1 cellular context compared by ENCODE assay signal in the genomic region with DNA sequence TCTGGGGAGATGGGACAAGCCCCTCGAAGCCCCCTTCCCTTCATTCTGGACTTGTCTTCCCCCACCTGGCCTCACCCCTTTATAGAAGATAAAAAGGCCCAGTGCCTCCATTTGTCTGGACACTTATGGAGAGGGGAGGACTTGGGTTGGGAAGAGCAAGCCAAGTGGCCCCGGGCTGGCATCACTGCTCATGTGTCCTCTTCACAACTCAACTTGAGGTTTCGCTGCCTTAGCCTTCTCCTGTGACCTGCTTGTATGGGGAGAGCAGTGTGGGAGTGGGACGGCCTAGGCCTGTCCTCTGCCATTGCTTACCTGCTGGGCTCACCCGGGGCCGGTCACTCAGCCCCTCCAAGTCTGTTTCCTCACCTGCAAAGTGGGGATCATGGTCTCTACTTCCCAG.
TF ChIP-seq lines count a peak whose summit lies in the region.

No MANE protein-coding gene starts in this region.

TF ChIP-seq in GM12878, 131 proteins besides CTCF, POLR2A, EP300 and RAD21:
- no peak for TF ChIP-seq HDAC2 (IDR thresholded peaks at IDR 0.05)
- no peak for TF ChIP-seq ZSCAN29 (IDR thresholded peaks at IDR 0.05)
- TF ChIP-seq NFXL1 (IDR thresholded peaks at IDR 0.05; ENCODE audit: borderline replicate concordance), result no peak
- no peak for TF ChIP-seq ZZZ3 (IDR thresholded peaks at IDR 0.05; ENCODE audit: control insufficient read depth, insufficient read length, low read depth)
- TF ChIP-seq, protein P1, sequence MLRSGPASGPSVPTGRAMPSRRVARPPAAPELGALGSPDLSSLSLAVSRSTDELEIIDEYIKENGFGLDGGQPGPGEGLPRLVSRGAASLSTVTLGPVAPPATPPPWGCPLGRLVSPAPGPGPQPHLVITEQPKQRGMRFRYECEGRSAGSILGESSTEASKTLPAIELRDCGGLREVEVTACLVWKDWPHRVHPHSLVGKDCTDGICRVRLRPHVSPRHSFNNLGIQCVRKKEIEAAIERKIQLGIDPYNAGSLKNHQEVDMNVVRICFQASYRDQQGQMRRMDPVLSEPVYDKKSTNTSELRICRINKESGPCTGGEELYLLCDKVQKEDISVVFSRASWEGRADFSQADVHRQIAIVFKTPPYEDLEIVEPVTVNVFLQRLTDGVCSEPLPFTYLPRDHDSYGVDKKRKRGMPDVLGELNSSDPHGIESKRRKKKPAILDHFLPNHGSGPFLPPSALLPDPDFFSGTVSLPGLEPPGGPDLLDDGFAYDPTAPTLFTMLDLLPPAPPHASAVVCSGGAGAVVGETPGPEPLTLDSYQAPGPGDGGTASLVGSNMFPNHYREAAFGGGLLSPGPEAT (IDR thresholded peaks at IDR 0.05; ENCODE audit: low read depth), result no peak
- TF ChIP-seq FOXM1 (IDR thresholded peaks at IDR 0.05; ENCODE audit: low read depth, low read length), result no peak
- TF ChIP-seq, protein P2, sequence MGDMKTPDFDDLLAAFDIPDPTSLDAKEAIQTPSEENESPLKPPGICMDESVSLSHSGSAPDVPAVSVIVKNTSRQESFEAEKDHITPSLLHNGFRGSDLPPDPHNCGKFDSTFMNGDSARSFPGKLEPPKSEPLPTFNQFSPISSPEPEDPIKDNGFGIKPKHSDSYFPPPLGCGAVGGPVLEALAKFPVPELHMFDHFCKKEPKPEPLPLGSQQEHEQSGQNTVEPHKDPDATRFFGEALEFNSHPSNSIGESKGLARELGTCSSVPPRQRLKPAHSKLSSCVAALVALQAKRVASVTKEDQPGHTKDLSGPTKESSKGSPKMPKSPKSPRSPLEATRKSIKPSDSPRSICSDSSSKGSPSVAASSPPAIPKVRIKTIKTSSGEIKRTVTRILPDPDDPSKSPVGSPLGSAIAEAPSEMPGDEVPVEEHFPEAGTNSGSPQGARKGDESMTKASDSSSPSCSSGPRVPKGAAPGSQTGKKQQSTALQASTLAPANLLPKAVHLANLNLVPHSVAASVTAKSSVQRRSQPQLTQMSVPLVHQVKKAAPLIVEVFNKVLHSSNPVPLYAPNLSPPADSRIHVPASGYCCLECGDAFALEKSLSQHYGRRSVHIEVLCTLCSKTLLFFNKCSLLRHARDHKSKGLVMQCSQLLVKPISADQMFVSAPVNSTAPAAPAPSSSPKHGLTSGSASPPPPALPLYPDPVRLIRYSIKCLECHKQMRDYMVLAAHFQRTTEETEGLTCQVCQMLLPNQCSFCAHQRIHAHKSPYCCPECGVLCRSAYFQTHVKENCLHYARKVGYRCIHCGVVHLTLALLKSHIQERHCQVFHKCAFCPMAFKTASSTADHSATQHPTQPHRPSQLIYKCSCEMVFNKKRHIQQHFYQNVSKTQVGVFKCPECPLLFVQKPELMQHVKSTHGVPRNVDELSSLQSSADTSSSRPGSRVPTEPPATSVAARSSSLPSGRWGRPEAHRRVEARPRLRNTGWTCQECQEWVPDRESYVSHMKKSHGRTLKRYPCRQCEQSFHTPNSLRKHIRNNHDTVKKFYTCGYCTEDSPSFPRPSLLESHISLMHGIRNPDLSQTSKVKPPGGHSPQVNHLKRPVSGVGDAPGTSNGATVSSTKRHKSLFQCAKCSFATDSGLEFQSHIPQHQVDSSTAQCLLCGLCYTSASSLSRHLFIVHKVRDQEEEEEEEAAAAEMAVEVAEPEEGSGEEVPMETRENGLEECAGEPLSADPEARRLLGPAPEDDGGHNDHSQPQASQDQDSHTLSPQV (IDR thresholded peaks at IDR 0.05), result no peak
- TF ChIP-seq, protein P3, sequence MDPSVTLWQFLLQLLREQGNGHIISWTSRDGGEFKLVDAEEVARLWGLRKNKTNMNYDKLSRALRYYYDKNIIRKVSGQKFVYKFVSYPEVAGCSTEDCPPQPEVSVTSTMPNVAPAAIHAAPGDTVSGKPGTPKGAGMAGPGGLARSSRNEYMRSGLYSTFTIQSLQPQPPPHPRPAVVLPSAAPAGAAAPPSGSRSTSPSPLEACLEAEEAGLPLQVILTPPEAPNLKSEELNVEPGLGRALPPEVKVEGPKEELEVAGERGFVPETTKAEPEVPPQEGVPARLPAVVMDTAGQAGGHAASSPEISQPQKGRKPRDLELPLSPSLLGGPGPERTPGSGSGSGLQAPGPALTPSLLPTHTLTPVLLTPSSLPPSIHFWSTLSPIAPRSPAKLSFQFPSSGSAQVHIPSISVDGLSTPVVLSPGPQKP (IDR thresholded peaks at IDR 0.05; ENCODE audit: low read depth, low read length), result no peak
